In genomic region chr2:128594953-128595677, GRCh38 we compare ENCODE assay signal across 17 cellular contexts.
A peak's percentile ranks its signal among the peaks of the same experiment; 100 is the strongest.
DNase-seq lines count a peak whose midpoint lies in the region; ATAC-seq and TF ChIP-seq lines count a peak whose summit lies in the region.
"Had no signal": no experiment of that assay in that cellular context is flagged by ENCODE, and none has a peak within 500 bp of the region (broad histone marks: within the 10 kb centered on the region; RNA-seq: fewer than 3 reads in every experiment).

No MANE protein-coding gene starts in this region.

- peak; percentile 68 to 80 for TF ChIP-seq RAD21 in liver (IDR thresholded peaks at IDR 0.05)

- H3K9me2 ChIP-seq in PC-3 (replicated peaks; ENCODE audit: low read length) = no peaks in the 10 kb centered on the region

- BruUV-seq in PC-3 (replicated peaks; lab: Mats Ljungman, UMichigan) = no TSS peak

- no peak overlapping the region for H2AFZ ChIP-seq in PC-3 (ENCODE audit: low read length)
- H2AFZ ChIP-seq: PC-9 had no signal

- DNase-seq in cardiac muscle cell (ENCODE audit: low read depth in 1 of 2, low spot score in 1 of 2) (no peak), left cardiac atrium (no peak), NCI-H69 (lab: John Stamatoyannopoulos, UW) (peak; percentile 73), foreskin fibroblast (no peak), PC-3 (no peak), cerebellar nuclear complex (lab: John Stamatoyannopoulos, UW) (no peak)
- DNase-seq: activated CD4-positive, CD25-positive, alpha-beta regulatory T cell treated with anti-CD3 and anti-CD28 coated beads, Interleukin-2, amount 50 U/mL, for 72 hours; activated T-cell treated with anti-CD3 and anti-CD28 coated beads, Interleukin-2, amount 50 U/mL, for 48 hours; EL; IMR-90; NCI-H1694 treated with DMSO at 0.1 percent for 48 hours; occipital lobe; PC-9; trophoblast cell had no signal

- H3K4me2 ChIP-seq in PC-3 (ENCODE audit: low read length) = no peak overlapping the region
- H3K4me2 ChIP-seq: PC-9 had no signal

- H3K4me3 ChIP-seq in cardiac muscle cell (no peak overlapping the region), liver (ENCODE audit: low read depth in 1 of 3, low read length in 3 of 3) (peak overlapping the region; percentile 41 to 71 (median 54)), foreskin fibroblast (ENCODE audit: low read depth in 1 of 2, low read length in 2 of 2) (no peak overlapping the region), PC-3 (ENCODE audit: low read length) (no peak overlapping the region)
- H3K4me3 ChIP-seq: adrenal gland, PC-9 had no signal

- no peaks in the 10 kb centered on the region for H3F3A ChIP-seq in PC-3 (ENCODE audit: low read length, unreplicated experiment)

- H4K20me1 ChIP-seq in PC-3 (ENCODE audit: low read length) = no peaks in the 10 kb centered on the region

- H3K9ac ChIP-seq in liver (ENCODE audit: low read depth in 1 of 2, low read length in 2 of 2) = peak overlapping the region in 1 of 2 donors; percentile 30
- no peak overlapping the region for H3K9ac ChIP-seq in PC-3 (ENCODE audit: low read length)

- intact Hi-C loops in left cardiac atrium (cut with DNase I) = no loop called here
- intact Hi-C loops in PC-3 (cut with micrococcal nuclease) = no loop called here

- H3K36me3 ChIP-seq in cardiac muscle cell (no peaks in the 10 kb centered on the region), liver (ENCODE audit: control insufficient read depth in 4 of 4, insufficient read depth in 3 of 4, low read depth in 1 of 4, low read length in 3 of 4) (no peaks in the 10 kb centered on the region), PC-3 (ENCODE audit: low read depth, low read length) (no peaks in the 10 kb centered on the region)
- H3K36me3 ChIP-seq: adrenal gland had no signal

- H3K27ac ChIP-seq in cardiac muscle cell (no peak overlapping the region), liver (ENCODE audit: low read depth in 1 of 2, low read length in 2 of 2) (peak overlapping the region; percentile 73 to 93), PC-3 (ENCODE audit: low read length) (no peak overlapping the region)
- H3K27ac ChIP-seq: adrenal gland, PC-9 had no signal

- POLR2A ChIA-PET in PC-3 (lab: Charles Lee; ENCODE audit: unreplicated experiment) = no interaction called here

- 56% methylated on average over 13 of the region's 13 CpGs for WGBS in liver

- CTCF ChIA-PET in PC-3 (lab: Charles Lee) = no interaction called here

- H3K4me1 ChIP-seq in cardiac muscle cell (ENCODE audit: low read depth) = peaks cover 4% of the 10 kb centered on the region
- peaks cover 4 to 38% (median 26%) of the 10 kb centered on the region in 4 donors for H3K4me1 ChIP-seq in liver (ENCODE audit: control insufficient read depth in 4 of 4, insufficient read depth in 4 of 4, low read length in 3 of 4)
- no peaks in the 10 kb centered on the region for H3K4me1 ChIP-seq in PC-3 (ENCODE audit: insufficient read depth, low read length)
- H3K4me1 ChIP-seq: adrenal gland had no signal

- TF ChIP-seq CTCF in cardiac muscle cell (IDR thresholded peaks at IDR 0.05; ENCODE audit: low read depth, low read length) (peak; percentile 1), liver (IDR thresholded peaks at IDR 0.05; ENCODE audit: low read depth, low read length, missing input control) (peak; percentile 31), foreskin fibroblast (IDR thresholded peaks at IDR 0.05; ENCODE audit: low read depth, low read length) (no peak), PC-3 (conservative IDR thresholded peaks at IDR 0.05; ENCODE audit: low read depth, low read length) (no peak)

- no peak for ATAC-seq in left cardiac atrium
- ATAC-seq in PC-3 = no peak
- no peak for ATAC-seq in GM21723 (IDR thresholded peaks at IDR 0.05; ENCODE audit: unreplicated experiment)

- no peaks in the 10 kb centered on the region for H3K9me3 ChIP-seq in cardiac muscle cell (ENCODE audit: low read depth)
- no peaks in the 10 kb centered on the region for H3K9me3 ChIP-seq in liver (ENCODE audit: control insufficient read depth in 4 of 4, low read length in 3 of 4)
- H3K9me3 ChIP-seq in PC-3 (ENCODE audit: low read length) = no peaks in the 10 kb centered on the region
- H3K9me3 ChIP-seq: adrenal gland had no signal

- no peaks in the 10 kb centered on the region for H3K79me2 ChIP-seq in PC-3 (ENCODE audit: low read length)

- H3K27me3 ChIP-seq in cardiac muscle cell = peaks cover 40% of the 10 kb centered on the region
- no peaks in the 10 kb centered on the region for H3K27me3 ChIP-seq in liver (ENCODE audit: control insufficient read depth in 4 of 4, insufficient read depth in 4 of 4, low read length in 3 of 4)
- peaks cover 50% of the 10 kb centered on the region for H3K27me3 ChIP-seq in PC-3 (ENCODE audit: low read length)
- H3K27me3 ChIP-seq: adrenal gland had no signal

TF ChIP-seq in liver, 16 proteins besides CTCF, POLR2A, EP300 and RAD21:
- TF ChIP-seq, protein P1, sequence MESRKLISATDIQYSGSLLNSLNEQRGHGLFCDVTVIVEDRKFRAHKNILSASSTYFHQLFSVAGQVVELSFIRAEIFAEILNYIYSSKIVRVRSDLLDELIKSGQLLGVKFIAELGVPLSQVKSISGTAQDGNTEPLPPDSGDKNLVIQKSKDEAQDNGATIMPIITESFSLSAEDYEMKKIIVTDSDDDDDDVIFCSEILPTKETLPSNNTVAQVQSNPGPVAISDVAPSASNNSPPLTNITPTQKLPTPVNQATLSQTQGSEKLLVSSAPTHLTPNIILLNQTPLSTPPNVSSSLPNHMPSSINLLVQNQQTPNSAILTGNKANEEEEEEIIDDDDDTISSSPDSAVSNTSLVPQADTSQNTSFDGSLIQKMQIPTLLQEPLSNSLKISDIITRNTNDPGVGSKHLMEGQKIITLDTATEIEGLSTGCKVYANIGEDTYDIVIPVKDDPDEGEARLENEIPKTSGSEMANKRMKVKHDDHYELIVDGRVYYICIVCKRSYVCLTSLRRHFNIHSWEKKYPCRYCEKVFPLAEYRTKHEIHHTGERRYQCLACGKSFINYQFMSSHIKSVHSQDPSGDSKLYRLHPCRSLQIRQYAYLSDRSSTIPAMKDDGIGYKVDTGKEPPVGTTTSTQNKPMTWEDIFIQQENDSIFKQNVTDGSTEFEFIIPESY (IDR thresholded peaks at IDR 0.05) = no peak
- TF ChIP-seq FOXA1 (IDR thresholded peaks at IDR 0.05) (peak; percentile 95), EGR1 (IDR thresholded peaks at IDR 0.05; ENCODE audit: low read depth in 2 of 2) (peak in 1 of 2 donors; percentile 11), JUND (IDR thresholded peaks at IDR 0.05) (no peak), FOXA2 (IDR thresholded peaks at IDR 0.05) (peak; percentile 97), RXRA (IDR thresholded peaks at IDR 0.05) (peak; percentile 77 to 86), NR2F2 (IDR thresholded peaks at IDR 0.05) (peak; percentile 30), ATF3 (IDR thresholded peaks at IDR 0.05) (no peak), SP1 (IDR thresholded peaks at IDR 0.05) (peak; percentile 83), GABPA (IDR thresholded peaks at IDR 0.05 in 1 of 2, conservative IDR thresholded peaks at IDR 0.05 in 1 of 2) (no peak), HNF4A (conservative IDR thresholded peaks at IDR 0.05) (peak; percentile 60 to 66), HNF4G (IDR thresholded peaks at IDR 0.05) (no peak), YY1 (IDR thresholded peaks at IDR 0.05) (peak; percentile 35), TAF1 (conservative IDR thresholded peaks at IDR 0.05) (peak; percentile 83)
- TF ChIP-seq, protein P2, sequence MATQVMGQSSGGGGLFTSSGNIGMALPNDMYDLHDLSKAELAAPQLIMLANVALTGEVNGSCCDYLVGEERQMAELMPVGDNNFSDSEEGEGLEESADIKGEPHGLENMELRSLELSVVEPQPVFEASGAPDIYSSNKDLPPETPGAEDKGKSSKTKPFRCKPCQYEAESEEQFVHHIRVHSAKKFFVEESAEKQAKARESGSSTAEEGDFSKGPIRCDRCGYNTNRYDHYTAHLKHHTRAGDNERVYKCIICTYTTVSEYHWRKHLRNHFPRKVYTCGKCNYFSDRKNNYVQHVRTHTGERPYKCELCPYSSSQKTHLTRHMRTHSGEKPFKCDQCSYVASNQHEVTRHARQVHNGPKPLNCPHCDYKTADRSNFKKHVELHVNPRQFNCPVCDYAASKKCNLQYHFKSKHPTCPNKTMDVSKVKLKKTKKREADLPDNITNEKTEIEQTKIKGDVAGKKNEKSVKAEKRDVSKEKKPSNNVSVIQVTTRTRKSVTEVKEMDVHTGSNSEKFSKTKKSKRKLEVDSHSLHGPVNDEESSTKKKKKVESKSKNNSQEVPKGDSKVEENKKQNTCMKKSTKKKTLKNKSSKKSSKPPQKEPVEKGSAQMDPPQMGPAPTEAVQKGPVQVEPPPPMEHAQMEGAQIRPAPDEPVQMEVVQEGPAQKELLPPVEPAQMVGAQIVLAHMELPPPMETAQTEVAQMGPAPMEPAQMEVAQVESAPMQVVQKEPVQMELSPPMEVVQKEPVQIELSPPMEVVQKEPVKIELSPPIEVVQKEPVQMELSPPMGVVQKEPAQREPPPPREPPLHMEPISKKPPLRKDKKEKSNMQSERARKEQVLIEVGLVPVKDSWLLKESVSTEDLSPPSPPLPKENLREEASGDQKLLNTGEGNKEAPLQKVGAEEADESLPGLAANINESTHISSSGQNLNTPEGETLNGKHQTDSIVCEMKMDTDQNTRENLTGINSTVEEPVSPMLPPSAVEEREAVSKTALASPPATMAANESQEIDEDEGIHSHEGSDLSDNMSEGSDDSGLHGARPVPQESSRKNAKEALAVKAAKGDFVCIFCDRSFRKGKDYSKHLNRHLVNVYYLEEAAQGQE (IDR thresholded peaks at IDR 0.05) = peak; percentile 65
- TF ChIP-seq, protein P3, sequence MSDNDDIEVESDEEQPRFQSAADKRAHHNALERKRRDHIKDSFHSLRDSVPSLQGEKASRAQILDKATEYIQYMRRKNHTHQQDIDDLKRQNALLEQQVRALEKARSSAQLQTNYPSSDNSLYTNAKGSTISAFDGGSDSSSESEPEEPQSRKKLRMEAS (IDR thresholded peaks at IDR 0.05) = peak; percentile 34

Comparison
In these comparisons a context has a peak if more than half of its experiments do, and no peak if none do; other contexts are left out.
1. H3K27ac ChIP-seq: peak in liver (2 of 2); none in cardiac muscle cell (single experiment) and PC-3 (single experiment).
2. H3K4me3 ChIP-seq: peak in liver (3 of 3); none in cardiac muscle cell (single experiment), foreskin fibroblast (0 of 2) and PC-3 (single experiment).
3. CTCF ChIP-seq: peak in cardiac muscle cell (single experiment) and liver (single experiment); none in foreskin fibroblast (single experiment) and PC-3 (single experiment).